In the genomic region with DNA sequence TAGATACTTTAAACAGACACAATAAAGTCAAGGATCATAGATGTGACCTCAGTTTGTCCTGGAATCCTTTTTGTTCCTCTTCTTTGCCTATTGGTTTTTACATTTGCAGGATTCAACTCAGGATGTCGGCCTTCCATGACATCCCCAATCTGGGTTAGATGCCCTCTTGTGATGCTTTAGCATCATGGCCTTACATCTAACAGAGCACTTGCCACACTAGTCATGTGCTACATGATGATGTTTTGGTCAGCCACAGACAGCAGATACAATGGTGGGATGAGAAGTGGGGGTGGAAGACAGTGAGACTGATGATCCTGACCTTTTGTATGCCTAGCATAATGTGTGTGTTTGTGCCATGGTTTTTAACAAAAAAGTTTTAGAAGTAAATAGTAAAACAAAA, we compare ENCODE assay signal across 15 cellular contexts. TPM values are rescaled to one million over a fixed set of nuclear protein-coding genes. Genes with fewer than 3 reads are reported as not detected.
DNase-seq lines count a peak whose midpoint lies in the region; ATAC-seq and TF ChIP-seq lines count a peak whose summit lies in the region.
"Had no signal": no experiment of that assay in that cellular context is flagged by ENCODE, and none has a peak within 500 bp of the region (broad histone marks: within the 10 kb centered on the region; RNA-seq: fewer than 3 reads in every experiment).

No MANE protein-coding gene starts in this region.

- TF ChIP-seq CTCF in gastroesophageal sphincter (IDR thresholded peaks at IDR 0.05), result no peak

- no peak for TF ChIP-seq POLR2A in gastroesophageal sphincter (IDR thresholded peaks at IDR 0.05)

- H3K4me3 Mint-ChIP-seq in stimulated activated naive CD8-positive, alpha-beta T cell treated with anti-CD3 and anti-CD28 coated beads, Interleukin-15, Interleukin-2, amounts not matched to agents 100 ng/mL and 50 ng/mL, for 24 hours, result no peak overlapping the region
- peak overlapping the region; percentile 17 for H3K4me3 Mint-ChIP-seq in memory B cell
- H3K4me3 Mint-ChIP-seq: activated naive CD4-positive, alpha-beta T cell treated with anti-CD3 and anti-CD28 coated beads for 36 hours had no signal

- WGBS in gastroesophageal sphincter (ENCODE audit: low coverage in 1 of 2), 2 donors, result 92 to 100% methylated on average over 1 of the region's 1 CpG

- H3K9me3 ChIP-seq in gastroesophageal sphincter, result no peaks in the 10 kb centered on the region
- H3K9me3 ChIP-seq: BLaER1 treated with 17β-estradiol and CSF1 and Interleukin-3, amounts not matched to agents 10 nM and 100 nM; upper lobe of right lung had no signal

- H3K36me3 ChIP-seq in gastroesophageal sphincter, result peaks cover 0 to 39% of the 10 kb centered on the region in 2 donors

- ATAC-seq in stimulated activated naive CD8-positive, alpha-beta T cell treated with anti-CD3 and anti-CD28 coated beads, Interleukin-15, Interleukin-2, amounts not matched to agents 100 U/mL and 50 U/mL, for 24 hours, result no peak
- ATAC-seq in memory B cell (ENCODE audit: low read depth) (no peak), gastroesophageal sphincter (no peak)
- ATAC-seq: K562, upper lobe of right lung had no signal

- no peak overlapping the region for H3K4me3 ChIP-seq in gastroesophageal sphincter
- H3K4me3 ChIP-seq: BLaER1 treated with 17β-estradiol and CSF1 and Interleukin-3, amounts not matched to agents 10 nM and 100 nM; K562; upper lobe of right lung had no signal

- no peak for DNase-seq in stimulated activated naive CD8-positive, alpha-beta T cell treated with anti-CD3 and anti-CD28 coated beads, Interleukin-15, Interleukin-2, amounts not matched to agents 100 U/mL and 50 U/mL, for 24 hours
- peak; percentile 69 for DNase-seq in SK-MEL-5 (ENCODE audit: low read depth, low spot score)
- DNase-seq in memory B cell (ENCODE audit: low spot score in 2 of 2), result no peak
- DNase-seq in NCI-H1092 (lab: John Stamatoyannopoulos, UW), result no peak
- DNase-seq in NOMO-1 treated with dmso at 0.1 percent for 144 hours (lab: John Stamatoyannopoulos, UW; ENCODE audit: unreplicated experiment), result no peak
- DNase-seq: activated CD4-positive, alpha-beta memory T cell treated with anti-CD3 and anti-CD28 coated beads, Interleukin-2, amount 10 ng/mL, durations not matched to agents 7 days and 5 days; activated naive CD4-positive, alpha-beta T cell treated with anti-CD3 and anti-CD28 coated beads for 36 hours; cerebellar nuclear complex; kidney glomerular epithelial cell; NCI-H1694; upper lobe of right lung had no signal

- H3K27me3 Mint-ChIP-seq in stimulated activated naive CD8-positive, alpha-beta T cell treated with anti-CD3 and anti-CD28 coated beads, Interleukin-15, Interleukin-2, amounts not matched to agents 100 ng/mL and 50 ng/mL, for 24 hours, result no peaks in the 10 kb centered on the region
- H3K27me3 Mint-ChIP-seq in memory B cell, result no peaks in the 10 kb centered on the region
- H3K27me3 Mint-ChIP-seq: activated CD4-positive, alpha-beta memory T cell treated with anti-CD3 and anti-CD28 coated beads, Interleukin-2, amount 10 ng/mL, durations not matched to agents 7 days and 5 days had no signal

- H3K27ac ChIP-seq in gastroesophageal sphincter, result no peak overlapping the region
- H3K27ac ChIP-seq: upper lobe of right lung had no signal

- no peaks in the 10 kb centered on the region for H3K27me3 ChIP-seq in gastroesophageal sphincter
- H3K27me3 ChIP-seq: BLaER1 treated with 17β-estradiol and CSF1 and Interleukin-3, amounts not matched to agents 10 nM and 100 nM; upper lobe of right lung had no signal

- H3K4me1 ChIP-seq in gastroesophageal sphincter, result peaks cover 0 to 31% (median 7%) of the 10 kb centered on the region in 3 donors

- peaks cover 24% of the 10 kb centered on the region for H3K4me1 Mint-ChIP-seq in stimulated activated naive CD8-positive, alpha-beta T cell treated with anti-CD3 and anti-CD28 coated beads, Interleukin-15, Interleukin-2, amounts not matched to agents 100 ng/mL and 50 ng/mL, for 24 hours (ENCODE audit: low read depth)
- H3K4me1 Mint-ChIP-seq in memory B cell, result peaks cover 7% of the 10 kb centered on the region

- peak overlapping the region; percentile 32 for H3K27ac Mint-ChIP-seq in stimulated activated naive CD8-positive, alpha-beta T cell treated with anti-CD3 and anti-CD28 coated beads, Interleukin-15, Interleukin-2, amounts not matched to agents 100 ng/mL and 50 ng/mL, for 24 hours
- H3K27ac Mint-ChIP-seq in memory B cell, result no peak overlapping the region
- H3K27ac Mint-ChIP-seq: activated CD4-positive, alpha-beta memory T cell treated with anti-CD3 and anti-CD28 coated beads, Interleukin-2, amount 10 ng/mL, durations not matched to agents 7 days and 5 days; activated naive CD4-positive, alpha-beta T cell treated with anti-CD3 and anti-CD28 coated beads for 36 hours had no signal

- in situ Hi-C loops in SK-MEL-5 (cut with HindIII; ENCODE audit: low pct_unique_long_range_greater_than_20kb, low sequenced_read_pairs), result no loop called here

- no peak for TF ChIP-seq EP300 in gastroesophageal sphincter (IDR thresholded peaks at IDR 0.05)

- H3K9me3 Mint-ChIP-seq in stimulated activated naive CD8-positive, alpha-beta T cell treated with anti-CD3 and anti-CD28 coated beads, Interleukin-15, Interleukin-2, amounts not matched to agents 100 ng/mL and 50 ng/mL, for 24 hours, result no peaks in the 10 kb centered on the region
- H3K9me3 Mint-ChIP-seq in memory B cell, result no peaks in the 10 kb centered on the region
- H3K9me3 Mint-ChIP-seq: activated CD4-positive, alpha-beta memory T cell treated with anti-CD3 and anti-CD28 coated beads, Interleukin-2, amount 10 ng/mL, durations not matched to agents 7 days and 5 days; activated naive CD4-positive, alpha-beta T cell treated with anti-CD3 and anti-CD28 coated beads for 36 hours had no signal

- peaks cover 21% of the 10 kb centered on the region for H3K36me3 Mint-ChIP-seq in stimulated activated naive CD8-positive, alpha-beta T cell treated with anti-CD3 and anti-CD28 coated beads, Interleukin-15, Interleukin-2, amounts not matched to agents 100 ng/mL and 50 ng/mL, for 24 hours (ENCODE audit: low read depth)
- H3K36me3 Mint-ChIP-seq in memory B cell, result peaks cover 6% of the 10 kb centered on the region

RNA-seq across cellular contexts. Expression of a gene that starts 1.8 kb away (rescaled TPM):
- total RNA-seq in SK-MEL-5 (2014; rRNA removed; shearing (Covaris generic)), result 10.0 and 11.0 TPM in 2 replicates
- polyA plus RNA-seq in SK-MEL-5 (2015; cell fraction: cytosol; rRNA removed), result 15.4 and 19.4 TPM in 2 replicates
- 32.6 and 33.0 TPM in 2 replicates for polyA plus RNA-seq in SK-MEL-5 (2015; cell fraction: nucleus; rRNA removed)
- total RNA-seq in gastroesophageal sphincter, result 10 to 100 TPM; 11.9 to 29.9 (median 16.8) TPM

RNA-seq across cellular contexts. Expression of a gene that starts 32.3 kb away (rescaled TPM):
- total RNA-seq in SK-MEL-5 (2014; rRNA removed; shearing (Covaris generic)), result 33.7 and 34.0 TPM in 2 replicates
- 15.6 and 21.1 TPM in 2 replicates for polyA plus RNA-seq in SK-MEL-5 (2015; cell fraction: cytosol; rRNA removed)
- polyA plus RNA-seq in SK-MEL-5 (2015; cell fraction: nucleus; rRNA removed), result 38.3 and 48.6 TPM in 2 replicates
- 10 to 100 TPM; 16.4 to 29.9 (median 18.3) TPM for total RNA-seq in gastroesophageal sphincter
